Comparison of ENCODE assay signal across 10 cellular contexts in the genomic region with DNA sequence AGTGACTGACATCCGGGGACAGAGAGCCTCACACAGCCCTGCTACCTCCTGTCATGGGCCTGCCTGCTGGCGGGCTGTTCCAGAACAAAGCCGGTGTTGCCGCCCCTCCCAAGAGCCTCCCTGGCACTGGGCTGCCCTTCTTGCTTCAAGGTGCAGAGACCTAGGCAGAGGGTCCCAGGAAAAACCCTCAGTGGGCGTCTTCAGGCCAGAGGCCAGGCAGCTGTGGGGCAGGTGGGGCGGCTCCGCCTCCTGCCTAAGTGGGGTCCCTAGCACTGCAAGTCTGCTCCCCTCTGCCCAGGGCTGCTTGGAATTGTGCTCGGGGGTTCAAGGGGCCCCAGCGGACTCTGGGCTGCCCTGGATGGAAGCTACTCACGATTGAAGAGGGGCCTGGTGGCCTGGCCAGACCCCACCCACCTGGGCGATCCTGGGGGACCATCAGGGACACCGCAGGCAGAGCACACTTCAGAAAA. TPM values are rescaled to one million over a fixed set of nuclear protein-coding genes. Genes with fewer than 3 reads are reported as not detected.
DNase-seq lines count a peak whose midpoint lies in the region; ATAC-seq and TF ChIP-seq lines count a peak whose summit lies in the region.
"Had no signal": no experiment of that assay in that cellular context is flagged by ENCODE, and none has a peak within 500 bp of the region (broad histone marks: within the 10 kb centered on the region; RNA-seq: fewer than 3 reads in every experiment).

No MANE protein-coding gene starts in this region.

- no peaks in the 10 kb centered on the region for H3K27me3 Mint-ChIP-seq in activated naive CD4-positive, alpha-beta T cell treated with anti-CD3 and anti-CD28 coated beads, Interleukin-2, amount 10 ng/mL, durations not matched to agents 7 days and 5 days
- no peaks in the 10 kb centered on the region for H3K27me3 Mint-ChIP-seq in activated T-cell treated with anti-CD3 and anti-CD28 coated beads, Interleukin-2, amount 50 U/mL, for 24 hours
- H3K27me3 Mint-ChIP-seq: activated CD4-positive, alpha-beta T cell treated with anti-CD3 and anti-CD28 coated beads for 36 hours had no signal

- H3K4me1 ChIP-seq in lower lobe of right lung, result peaks cover 32% of the 10 kb centered on the region
- peaks cover 28% of the 10 kb centered on the region for H3K4me1 ChIP-seq in thymus (ENCODE audit: control insufficient read depth, insufficient read depth, low read length)

- H3K27ac ChIP-seq in lower lobe of right lung (peak overlapping the region; percentile 67), thymus (ENCODE audit: low read depth) (peak overlapping the region; percentile 47)

- WGBS in thymus, result 91% methylated on average over 12 of the region's 12 CpGs

- no peak overlapping the region for H3K4me3 Mint-ChIP-seq in activated naive CD4-positive, alpha-beta T cell treated with anti-CD3 and anti-CD28 coated beads, Interleukin-2, amount 10 ng/mL, durations not matched to agents 7 days and 5 days
- no peak overlapping the region for H3K4me3 Mint-ChIP-seq in activated T-cell treated with anti-CD3 and anti-CD28 coated beads, Interleukin-2, amount 50 U/mL, for 24 hours
- H3K4me3 Mint-ChIP-seq: activated CD4-positive, alpha-beta T cell treated with anti-CD3 and anti-CD28 coated beads for 36 hours had no signal

- peak overlapping the region; percentile 84 for H3K27ac Mint-ChIP-seq in activated naive CD4-positive, alpha-beta T cell treated with anti-CD3 and anti-CD28 coated beads, Interleukin-2, amount 10 ng/mL, durations not matched to agents 7 days and 5 days
- no peak overlapping the region for H3K27ac Mint-ChIP-seq in activated T-cell treated with anti-CD3 and anti-CD28 coated beads, Interleukin-2, amount 50 U/mL, for 24 hours
- H3K27ac Mint-ChIP-seq: activated CD4-positive, alpha-beta T cell treated with anti-CD3 and anti-CD28 coated beads for 36 hours had no signal

- peaks cover 13% of the 10 kb centered on the region for H3K4me1 Mint-ChIP-seq in activated naive CD4-positive, alpha-beta T cell treated with anti-CD3 and anti-CD28 coated beads, Interleukin-2, amount 10 ng/mL, durations not matched to agents 7 days and 5 days
- H3K4me1 Mint-ChIP-seq in activated T-cell treated with anti-CD3 and anti-CD28 coated beads, Interleukin-2, amount 50 U/mL, for 24 hours (ENCODE audit: low read depth), result peaks cover 13% of the 10 kb centered on the region

- no peaks in the 10 kb centered on the region for H3K36me3 Mint-ChIP-seq in activated naive CD4-positive, alpha-beta T cell treated with anti-CD3 and anti-CD28 coated beads, Interleukin-2, amount 10 ng/mL, durations not matched to agents 7 days and 5 days
- H3K36me3 Mint-ChIP-seq in activated T-cell treated with anti-CD3 and anti-CD28 coated beads, Interleukin-2, amount 50 U/mL, for 24 hours (ENCODE audit: low read depth), result no peaks in the 10 kb centered on the region

- no peak for DNase-seq in activated naive CD4-positive, alpha-beta T cell treated with anti-CD3 and anti-CD28 coated beads, Interleukin-2, amount 10 ng/mL, durations not matched to agents 7 days and 5 days
- no peak for DNase-seq in activated naive CD4-positive, alpha-beta T cell treated with Interleukin-2 at 50 U/mL for 16 hours
- DNase-seq in activated naive CD4-positive, alpha-beta T cell treated with anti-CD3 and anti-CD28 coated beads, Interleukin-2, amount 50 U/mL, for 16 hours, result peak; percentile 11
- DNase-seq in lower lobe of right lung, result no peak
- no peak for DNase-seq in NCI-H748 treated with DMSO at 0.1 percent for 48 hours (lab: John Stamatoyannopoulos, UW)
- DNase-seq in activated T-cell treated with anti-CD3 and anti-CD28 coated beads, Interleukin-2, amount 50 U/mL, for 24 hours, result no peak

- intact Hi-C loops in lower lobe of right lung (cut with DNase I), result no loop called here

- no peaks in the 10 kb centered on the region for H3K9me3 Mint-ChIP-seq in activated naive CD4-positive, alpha-beta T cell treated with anti-CD3 and anti-CD28 coated beads, Interleukin-2, amount 10 ng/mL, durations not matched to agents 7 days and 5 days
- no peaks in the 10 kb centered on the region for H3K9me3 Mint-ChIP-seq in activated T-cell treated with anti-CD3 and anti-CD28 coated beads, Interleukin-2, amount 50 U/mL, for 24 hours

- no peak for TF ChIP-seq CTCF in lower lobe of right lung (IDR thresholded peaks at IDR 0.05)

- CTCF ChIA-PET in activated naive CD4-positive, alpha-beta T cell treated with anti-CD3 and anti-CD28 coated beads, Interleukin-2, amount 10 ng/mL, durations not matched to agents 7 days and 5 days (lab: Charles Lee), result no interaction called here

- no peaks in the 10 kb centered on the region for H3K9me3 ChIP-seq in lower lobe of right lung
- no peaks in the 10 kb centered on the region for H3K9me3 ChIP-seq in thymus (ENCODE audit: control insufficient read depth)
- H3K9me3 ChIP-seq: tibial artery had no signal

- ATAC-seq in lower lobe of right lung (no peak), HG02981 (IDR thresholded peaks at IDR 0.05; ENCODE audit: unreplicated experiment) (no peak)

- H3K4me3 ChIP-seq in lower lobe of right lung (no peak overlapping the region), thymus (ENCODE audit: low read length) (no peak overlapping the region)
- H3K4me3 ChIP-seq: tibial artery had no signal

- H3K36me3 ChIP-seq in lower lobe of right lung (peaks cover 13% of the 10 kb centered on the region), thymus (ENCODE audit: control insufficient read depth, insufficient read depth) (no peaks in the 10 kb centered on the region)

- H3K27me3 ChIP-seq in lower lobe of right lung (ENCODE audit: low read depth), result no peaks in the 10 kb centered on the region
- H3K27me3 ChIP-seq in thymus (ENCODE audit: control insufficient read depth, insufficient read depth), result no peaks in the 10 kb centered on the region
- H3K27me3 ChIP-seq: tibial artery had no signal

RNA-seq across cellular contexts. Expression of a gene that starts 20.4 kb away (rescaled TPM):
- 6.0 TPM for total RNA-seq in lower lobe of right lung
- 11.2 TPM for polyA plus RNA-seq in thymus

RNA-seq across cellular contexts. Expression of a gene that starts 20.4 kb away (rescaled TPM):
- total RNA-seq in lower lobe of right lung, result 24.3 TPM
- 20.8 TPM for polyA plus RNA-seq in thymus
